26 cellular contexts compared by ENCODE assay signal in the genomic region with DNA sequence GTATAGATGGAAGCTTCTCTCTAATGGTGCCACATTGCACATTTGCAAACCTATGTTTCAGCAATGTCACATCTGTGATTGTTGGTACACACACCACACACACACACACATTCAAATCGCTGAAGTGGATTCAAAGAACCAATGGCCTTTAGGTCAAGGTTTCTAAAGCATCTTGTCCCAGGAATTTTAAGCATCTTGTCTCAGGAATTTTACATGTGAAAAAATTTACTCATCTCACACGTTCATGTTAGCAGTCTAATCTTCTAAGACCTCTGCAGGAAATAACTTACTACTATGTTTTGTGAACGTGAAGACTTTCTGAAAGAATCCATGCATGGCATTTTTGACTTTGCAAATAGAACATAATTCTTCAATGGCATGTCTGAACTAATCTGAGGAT.
DNase-seq lines count a peak whose midpoint lies in the region; ATAC-seq, FAIRE-seq and TF ChIP-seq lines count a peak whose summit lies in the region.
"Had no signal": no experiment of that assay in that cellular context is flagged by ENCODE, and none has a peak within 500 bp of the region (broad histone marks: within the 10 kb centered on the region; RNA-seq: fewer than 3 reads in every experiment).

No MANE protein-coding gene starts in this region.

- peak overlapping the region; percentile 78 for H3K27ac ChIP-seq in mammary epithelial cell (ENCODE audit: insufficient read depth, low read depth, low read length)
- peak overlapping the region; percentile 64 for H3K27ac ChIP-seq in keratinocyte (ENCODE audit: control insufficient read depth, insufficient read depth, low read length)
- no peak overlapping the region for H3K27ac ChIP-seq in tibial artery
- H3K27ac ChIP-seq: 22Rv1; BLaER1 treated with 17β-estradiol and CSF1 and Interleukin-3, amounts not matched to agents 10 nM and 100 nM; HL-60; Peyer's patch had no signal

- in situ Hi-C loops in mammary epithelial cell (cut with MboI; ENCODE audit: low sequenced_read_pairs in 2 of 2) = no loop called here

- H2AFZ ChIP-seq in mammary epithelial cell (ENCODE audit: low read depth, low read length) = peak overlapping the region; percentile 53
- peak overlapping the region; percentile 74 for H2AFZ ChIP-seq in keratinocyte (ENCODE audit: control insufficient read depth, low read length)

- FAIRE-seq in keratinocyte (lab: Jason Lieb, UNC) = peak; percentile 77

- H3K4me1 Mint-ChIP-seq in MCF 10A (ENCODE audit: insufficient read depth, unreplicated experiment) (peaks cover 8% of the 10 kb centered on the region), chondrocyte (ENCODE audit: low read depth) (peaks cover 28% of the 10 kb centered on the region)
- H3K4me1 Mint-ChIP-seq: CD8-positive, alpha-beta memory T cell had no signal

- dilution Hi-C loops in mammary epithelial cell (cut with HindIII; ENCODE audit: low sequenced_read_pairs) (no loop called here), keratinocyte (cut with MboI; ENCODE audit: extremely low pct_ligation_motif_present, low sequenced_read_pairs) (no loop called here)

- H3K36me3 ChIP-seq in mammary epithelial cell (ENCODE audit: insufficient read depth, low read length) (no peaks in the 10 kb centered on the region), keratinocyte (ENCODE audit: control insufficient read depth in 2 of 2, extremely low read depth in 1 of 2, insufficient read depth in 2 of 2, low read length in 2 of 2) (no peaks in the 10 kb centered on the region), tibial artery (no peaks in the 10 kb centered on the region)
- H3K36me3 ChIP-seq: BLaER1 treated with 17β-estradiol and CSF1 and Interleukin-3, amounts not matched to agents 10 nM and 100 nM; Peyer's patch had no signal

- intact Hi-C loops in mammary epithelial cell (cut with micrococcal nuclease) (loop anchor here (2.0 to 5.0 kb wide), 2 partner anchors 41 to 57 kb away; no protein-coding TSS in a partner anchor), MCF 10A (cut with micrococcal nuclease) (no loop called here), left cardiac atrium (cut with DNase I) (no loop called here), tibial artery (cut with DNase I; ENCODE audit: low total_unique reads) (no loop called here)

- H3K4me1 ChIP-seq in mammary epithelial cell (ENCODE audit: insufficient read depth, low read length) (peaks cover 23% of the 10 kb centered on the region), keratinocyte (ENCODE audit: control insufficient read depth, extremely low read depth, insufficient read depth, low read length) (peaks cover 21% of the 10 kb centered on the region), tibial artery (peaks cover 0 to 12% (median 0%) of the 10 kb centered on the region in 4 donors)
- H3K4me1 ChIP-seq: BLaER1 treated with 17β-estradiol and CSF1 and Interleukin-3, amounts not matched to agents 10 nM and 100 nM; Peyer's patch had no signal

- CTCF ChIA-PET in mammary epithelial cell (lab: Charles Lee; ENCODE audit: low non-redundant PET) = no interaction called here
- CTCF ChIA-PET in MCF 10A (lab: Yijun Ruan, JAX) = no interaction called here

- H3K4me2 ChIP-seq in mammary epithelial cell (ENCODE audit: insufficient read depth, low read depth, low read length) (peak overlapping the region; percentile 72), keratinocyte (ENCODE audit: control insufficient read depth, extremely low read depth, insufficient read depth, low read depth, low read length) (peak overlapping the region; percentile 24)
- H3K4me2 ChIP-seq: BLaER1 treated with 17β-estradiol and CSF1 and Interleukin-3, amounts not matched to agents 10 nM and 100 nM had no signal

- H3K9me3 ChIP-seq in mammary epithelial cell (replicated peaks; ENCODE audit: insufficient read depth, low read length) (no peaks in the 10 kb centered on the region), keratinocyte (ENCODE audit: control insufficient read depth, low read depth, low read length) (no peaks in the 10 kb centered on the region), tibial artery (no peaks in the 10 kb centered on the region)
- H3K9me3 ChIP-seq: BLaER1 treated with 17β-estradiol and CSF1 and Interleukin-3, amounts not matched to agents 10 nM and 100 nM; Peyer's patch had no signal

- H3K9ac ChIP-seq in mammary epithelial cell (ENCODE audit: insufficient read depth, low read length) (no peak overlapping the region), keratinocyte (ENCODE audit: control insufficient read depth, extremely low read depth, insufficient read depth, low read length) (no peak overlapping the region)
- H3K9ac ChIP-seq: BLaER1 treated with 17β-estradiol and CSF1 and Interleukin-3, amounts not matched to agents 10 nM and 100 nM had no signal

- H3K79me2 ChIP-seq in mammary epithelial cell (ENCODE audit: insufficient read depth, low read length) = no peaks in the 10 kb centered on the region
- H3K79me2 ChIP-seq in keratinocyte (ENCODE audit: control insufficient read depth, insufficient read depth, low read length) = no peaks in the 10 kb centered on the region

- DNase-seq in mammary epithelial cell (no peak), MCF 10A (ENCODE audit: unreplicated experiment) (no peak), chondrocyte (ENCODE audit: low spot score) (no peak), keratinocyte (ENCODE audit: low read depth, low spot score) (no peak), SHP77 (lab: John Stamatoyannopoulos, UW) (no peak), left cardiac atrium (no peak), tibial artery (no peak)
- DNase-seq: ACHN; Calu3; CD8-positive, alpha-beta memory T cell; GF-D8; H9; HFFc6; KBM-7; NCI-H1092; NCI-H1436; NCI-H187 treated with DMSO at 0.1 percent for 48 hours; NCI-H2107; NCI-H510A treated with DMSO at 0.1 percent for 48 hours; NCI-H748 treated with DMSO at 0.1 percent for 48 hours; NK-92 treated with Interleukin-12 subunit alpha and Interleukin-12 subunit beta, amount 100 ng/mL, for 24 hours; Peyer's patch had no signal

- 10% methylated on average over 3 of the region's 3 CpGs for WGBS in mammary epithelial cell (ENCODE audit: low coverage, missing lambda C conversion rate)

- H3K9me3 Mint-ChIP-seq in MCF 10A (ENCODE audit: unreplicated experiment) = no peaks in the 10 kb centered on the region
- no peaks in the 10 kb centered on the region for H3K9me3 Mint-ChIP-seq in chondrocyte (ENCODE audit: low read depth)
- H3K9me3 Mint-ChIP-seq: H9, HFFc6 had no signal

- H3K27me3 ChIP-seq in mammary epithelial cell (ENCODE audit: insufficient read depth, low read length) (no peaks in the 10 kb centered on the region), keratinocyte (ENCODE audit: control insufficient read depth, extremely low read depth, insufficient read depth, low read length) (no peaks in the 10 kb centered on the region), tibial artery (no peaks in the 10 kb centered on the region)
- H3K27me3 ChIP-seq: BLaER1 treated with 17β-estradiol and CSF1 and Interleukin-3, amounts not matched to agents 10 nM and 100 nM; Peyer's patch had no signal

- no peaks in the 10 kb centered on the region for H3K27me3 Mint-ChIP-seq in MCF 10A (ENCODE audit: insufficient read depth, unreplicated experiment)
- H3K27me3 Mint-ChIP-seq in chondrocyte (ENCODE audit: low read depth) = no peaks in the 10 kb centered on the region
- H3K27me3 Mint-ChIP-seq: CD8-positive, alpha-beta memory T cell had no signal

- H3K36me3 Mint-ChIP-seq in MCF 10A (ENCODE audit: insufficient read depth, unreplicated experiment) (no peaks in the 10 kb centered on the region), chondrocyte (ENCODE audit: low read depth) (no peaks in the 10 kb centered on the region)
- H3K36me3 Mint-ChIP-seq: CD8-positive, alpha-beta memory T cell had no signal

- POLR2A ChIA-PET in MCF 10A (lab: Yijun Ruan, JAX) = interaction anchor here (0.7 to 2.3 kb wide), 2 partner anchors 10 to 115 kb away, joined by 3 to 11 read pairs; no protein-coding TSS in a partner anchor

- no peaks in the 10 kb centered on the region for H3K9me1 ChIP-seq in keratinocyte (ENCODE audit: control insufficient read depth, extremely low read depth, insufficient read depth, low read length)

- H4K20me1 ChIP-seq in mammary epithelial cell (ENCODE audit: insufficient read depth, low read length) = no peaks in the 10 kb centered on the region
- H4K20me1 ChIP-seq in keratinocyte (ENCODE audit: control insufficient read depth, extremely low read depth, insufficient read depth, low read length) = no peaks in the 10 kb centered on the region
- H4K20me1 ChIP-seq: BLaER1 treated with 17β-estradiol and CSF1 and Interleukin-3, amounts not matched to agents 10 nM and 100 nM had no signal

- no peak for TF ChIP-seq CTCF in mammary epithelial cell (conservative IDR thresholded peaks at IDR 0.05 in 1 of 2, IDR thresholded peaks at IDR 0.05 in 1 of 2; ENCODE audit: extremely low read depth in 1 of 2, insufficient read depth in 1 of 2, low read depth in 1 of 2, low read length in 2 of 2)
- no peak for TF ChIP-seq CTCF in MCF 10A (IDR thresholded peaks at IDR 0.05; ENCODE audit: unreplicated experiment)
- no peak for TF ChIP-seq CTCF in chondrocyte (IDR thresholded peaks at IDR 0.05)
- TF ChIP-seq CTCF in keratinocyte (optimal IDR thresholded peaks at IDR 0.05 in 1 of 3, IDR thresholded peaks at IDR 0.05 in 1 of 3, conservative IDR thresholded peaks at IDR 0.05 in 1 of 3; ENCODE audit: extremely low read depth in 1 of 3, insufficient read depth in 2 of 3, low read length in 3 of 3) = no peak
- no peak for TF ChIP-seq CTCF in tibial artery (IDR thresholded peaks at IDR 0.05)

- H3K4me3 ChIP-seq in mammary epithelial cell (replicated peaks in 1 of 3; ENCODE audit: insufficient read depth in 1 of 3, low read depth in 2 of 3, low read length in 3 of 3) (no peak overlapping the region), keratinocyte (ENCODE audit: control insufficient read depth in 2 of 3, extremely low read depth in 1 of 3, insufficient read depth in 2 of 3, low read depth in 1 of 3, low read length in 3 of 3) (peak overlapping the region in 1 of 3 experiments; percentile 12), tibial artery (no peak overlapping the region)
- H3K4me3 ChIP-seq: BLaER1 treated with 17β-estradiol and CSF1 and Interleukin-3, amounts not matched to agents 10 nM and 100 nM; Peyer's patch had no signal

- H3K27ac Mint-ChIP-seq in MCF 10A (ENCODE audit: low read depth, unreplicated experiment) = no peak overlapping the region
- H3K27ac Mint-ChIP-seq in chondrocyte (ENCODE audit: unreplicated experiment) = peak overlapping the region; percentile 11
- H3K27ac Mint-ChIP-seq: CD8-positive, alpha-beta memory T cell; H9 had no signal

- BruUV-seq in mammary epithelial cell (replicated peaks; lab: Mats Ljungman, UMichigan) (no TSS peak), MCF 10A (replicated peaks; lab: Mats Ljungman, UMichigan) (no TSS peak)

- no peak for ATAC-seq in GM19023 (IDR thresholded peaks at IDR 0.05; ENCODE audit: unreplicated experiment)
- no peak for ATAC-seq in left cardiac atrium

- H3K4me3 Mint-ChIP-seq in MCF 10A (ENCODE audit: unreplicated experiment) (no peak overlapping the region), chondrocyte (ENCODE audit: unreplicated experiment) (no peak overlapping the region)
- H3K4me3 Mint-ChIP-seq: CD8-positive, alpha-beta memory T cell; H9 had no signal

Comparison
In these comparisons a context has a peak if more than half of its experiments do, and no peak if none do; other contexts are left out.
1. H3K27ac ChIP-seq: peak in mammary epithelial cell (single experiment) and keratinocyte (single experiment); none in tibial artery (0 of 2).